ENCODE assay signal across 16 cellular contexts in genomic region chr12:109495012-109495411, GRCh38.
"Had no signal": no experiment of that assay in that cellular context is flagged by ENCODE, and none has a peak within 500 bp of the region (broad histone marks: within the 10 kb centered on the region; RNA-seq: fewer than 3 reads in every experiment).

No MANE protein-coding gene starts in this region.

- H3K4me1 Mint-ChIP-seq: endodermal cell, naive B cell, neural crest cell had no signal

- FAIRE-seq: islet of Langerhans, small intestine had no signal

- DNase-seq: effector CD4-positive, alpha-beta T cell; endodermal cell; foreskin melanocyte; heart left ventricle; hippocampal formation; kidney glomerular epithelial cell; mesendoderm; naive B cell; ovary; small intestine; stimulated activated CD4-positive, alpha-beta T cell treated with anti-CD3 and anti-CD28 coated beads, Interleukin-12 subunit alpha, Interleukin-12 subunit beta, amount 100 ng/mL, for 4 hours; stimulated activated naive CD4-positive, alpha-beta T cell; tibial artery; upper lobe of left lung had no signal

- H3K27me3 Mint-ChIP-seq: naive B cell had no signal

- H3K4me3 Mint-ChIP-seq: endodermal cell, naive B cell, neural crest cell had no signal

- H3K9me3 Mint-ChIP-seq: neural crest cell had no signal

- ATAC-seq: heart left ventricle had no signal

- H3K27ac Mint-ChIP-seq: endodermal cell had no signal
